Comparison of ENCODE assay signal across 1 cellular context in genomic region chr22:44422742-44423370, GRCh38.
TF ChIP-seq lines count a peak whose summit lies in the region.

No MANE protein-coding gene starts in this region.

TF ChIP-seq in GM23338, 12 proteins besides CTCF, POLR2A, EP300 and RAD21 (continued from another document):
- TF ChIP-seq REST (IDR thresholded peaks at IDR 0.05; ENCODE audit: unreplicated experiment) = no peak
- no peak for TF ChIP-seq JUNB (IDR thresholded peaks at IDR 0.05; ENCODE audit: unreplicated experiment)
- TF ChIP-seq ZNF462 (CRISPR knock-in tag; IDR thresholded peaks at IDR 0.05) = no peak
- TF ChIP-seq ETS1 (IDR thresholded peaks at IDR 0.05) = no peak
- no peak for TF ChIP-seq ZNF114 (CRISPR knock-in tag; IDR thresholded peaks at IDR 0.05)
TF ChIP-seq in GM23338: peak in this region for 0.
